ENCODE assay signal across 1 cellular context in genomic region chr16:85228970-85229430, GRCh38.
A peak's percentile ranks its signal among the peaks of the same experiment; 100 is the strongest.
TF ChIP-seq lines count a peak whose summit lies in the region.

No MANE protein-coding gene starts in this region.

TF ChIP-seq in GM12878, 131 proteins besides CTCF, POLR2A, EP300 and RAD21:
- 0 out of 2 replicates have a peak, but pooled peaks have one; percentile 38 for TF ChIP-seq GATAD2B (conservative IDR thresholded peaks at IDR 0.05; ENCODE audit: low read depth)
- TF ChIP-seq SREBF2 (IDR thresholded peaks at IDR 0.05; ENCODE audit: low read length): no peak
